In genomic region chr15:90259524-90259923, GRCh38 we compare ENCODE assay signal across 10 cellular contexts. TPM values are rescaled to one million over a fixed set of nuclear protein-coding genes. Genes with fewer than 3 reads are reported as not detected.
DNase-seq lines count a peak whose midpoint lies in the region; ATAC-seq lines count a peak whose summit lies in the region.
"Had no signal": no experiment of that assay in that cellular context is flagged by ENCODE, and none has a peak within 500 bp of the region (broad histone marks: within the 10 kb centered on the region; RNA-seq: fewer than 3 reads in every experiment).

No MANE protein-coding gene starts in this region.

- H3K4me1 Mint-ChIP-seq in activated CD4-positive, alpha-beta memory T cell treated with anti-CD3 and anti-CD28 coated beads, Interleukin-2, amount 10 ng/mL, durations not matched to agents 7 days and 5 days: peaks cover 43% of the 10 kb centered on the region
- peaks cover 11% of the 10 kb centered on the region for H3K4me1 Mint-ChIP-seq in activated CD4-positive, alpha-beta memory T cell treated with anti-CD3 and anti-CD28 coated beads for 36 hours (ENCODE audit: low read depth)
- peaks cover 12% of the 10 kb centered on the region for H3K4me1 Mint-ChIP-seq in activated CD4-positive, alpha-beta T cell treated with anti-CD3 and anti-CD28 coated beads, Interleukin-2, amount 10 ng/mL, durations not matched to agents 7 days and 5 days

- no peaks in the 10 kb centered on the region for H3K9me3 Mint-ChIP-seq in activated CD4-positive, alpha-beta memory T cell treated with anti-CD3 and anti-CD28 coated beads, Interleukin-2, amount 10 ng/mL, durations not matched to agents 7 days and 5 days
- no peaks in the 10 kb centered on the region for H3K9me3 Mint-ChIP-seq in activated CD4-positive, alpha-beta memory T cell treated with anti-CD3 and anti-CD28 coated beads for 36 hours
- H3K9me3 Mint-ChIP-seq in activated CD4-positive, alpha-beta T cell treated with anti-CD3 and anti-CD28 coated beads, Interleukin-2, amount 10 ng/mL, durations not matched to agents 7 days and 5 days: no peaks in the 10 kb centered on the region

- H3K27ac Mint-ChIP-seq in activated CD4-positive, alpha-beta memory T cell treated with anti-CD3 and anti-CD28 coated beads, Interleukin-2, amount 10 ng/mL, durations not matched to agents 7 days and 5 days: peak overlapping the region; percentile 66
- no peak overlapping the region for H3K27ac Mint-ChIP-seq in activated CD4-positive, alpha-beta memory T cell treated with anti-CD3 and anti-CD28 coated beads for 36 hours
- H3K27ac Mint-ChIP-seq in activated CD4-positive, alpha-beta T cell treated with anti-CD3 and anti-CD28 coated beads, Interleukin-2, amount 10 ng/mL, durations not matched to agents 7 days and 5 days: no peak overlapping the region

- CTCF ChIA-PET in activated CD4-positive, alpha-beta memory T cell treated with anti-CD3 and anti-CD28 coated beads, Interleukin-2, amount 10 ng/mL, durations not matched to agents 7 days and 5 days (lab: Charles Lee): interaction anchor here (0.6 to 1.6 kb wide), 2 partner anchors 42 to 592 kb away, joined by 4 to 6 read pairs; no protein-coding TSS in a partner anchor
- CTCF ChIA-PET in activated CD4-positive, alpha-beta memory T cell treated with anti-CD3 and anti-CD28 coated beads for 36 hours (lab: Charles Lee): interaction anchor here (0.5 kb wide), 1 partner anchor 676 kb away, joined by 3 read pairs; the partner anchor contains the start of gene UNC45A
- CTCF ChIA-PET in activated CD4-positive, alpha-beta T cell treated with anti-CD3 and anti-CD28 coated beads, Interleukin-2, amount 10 ng/mL, durations not matched to agents 7 days and 5 days (lab: Charles Lee): interaction anchor here (1.4 kb wide), 1 partner anchor 38 kb away, joined by 4 read pairs; no protein-coding TSS in a partner anchor

- no peak for DNase-seq in activated CD4-positive, alpha-beta memory T cell treated with anti-CD3 and anti-CD28 coated beads, Interleukin-2, amount 10 ng/mL, durations not matched to agents 7 days and 5 days
- DNase-seq in activated CD4-positive, alpha-beta memory T cell treated with anti-CD3 and anti-CD28 coated beads for 36 hours: no peak
- DNase-seq in lung microvascular endothelial cell (ENCODE audit: low read depth in 2 of 2): peak; percentile 18 to 66
- no peak for DNase-seq in activated CD4-positive, alpha-beta T cell treated with anti-CD3 and anti-CD28 coated beads, Interleukin-2, amount 10 ng/mL, durations not matched to agents 7 days and 5 days
- no peak for DNase-seq in NCI-H1092 treated with DMSO at 0.1 percent for 48 hours (lab: John Stamatoyannopoulos, UW)
- no peak for DNase-seq in activated T-cell treated with anti-CD3 and anti-CD28 coated beads for 4 hours
- DNase-seq: 8988T; activated CD4-positive, CD25-positive, alpha-beta regulatory T cell treated with anti-CD3 and anti-CD28 coated beads, Interleukin-2, amount 50 U/mL, for 72 hours had no signal

- POLR2A ChIA-PET in activated CD4-positive, alpha-beta memory T cell treated with anti-CD3 and anti-CD28 coated beads, Interleukin-2, amount 10 ng/mL, durations not matched to agents 7 days and 5 days (lab: Charles Lee): interaction anchor here (0.8 to 1.4 kb wide), 3 partner anchors 11 to 27 kb away, joined by 3 to 12 read pairs (median 4); partner anchors contain the start of genes CIB1 and GDPGP1
- POLR2A ChIA-PET in activated CD4-positive, alpha-beta memory T cell treated with anti-CD3 and anti-CD28 coated beads for 36 hours (lab: Charles Lee): interaction anchor here (1.0 kb wide), 1 partner anchor 26 kb away, joined by 5 read pairs; the partner anchor contains the start of genes CIB1 and GDPGP1
- POLR2A ChIA-PET in activated CD4-positive, alpha-beta T cell treated with anti-CD3 and anti-CD28 coated beads, Interleukin-2, amount 10 ng/mL, durations not matched to agents 7 days and 5 days (lab: Charles Lee): no interaction called here

- intact Hi-C loops in activated CD4-positive, alpha-beta memory T cell treated with anti-CD3 and anti-CD28 coated beads for 36 hours (cut with micrococcal nuclease): no loop called here

- H3K4me3 Mint-ChIP-seq in activated CD4-positive, alpha-beta memory T cell treated with anti-CD3 and anti-CD28 coated beads, Interleukin-2, amount 10 ng/mL, durations not matched to agents 7 days and 5 days: no peak overlapping the region
- no peak overlapping the region for H3K4me3 Mint-ChIP-seq in activated CD4-positive, alpha-beta memory T cell treated with anti-CD3 and anti-CD28 coated beads for 36 hours
- H3K4me3 Mint-ChIP-seq in activated CD4-positive, alpha-beta T cell treated with anti-CD3 and anti-CD28 coated beads, Interleukin-2, amount 10 ng/mL, durations not matched to agents 7 days and 5 days: no peak overlapping the region

- ATAC-seq in GM21786 (IDR thresholded peaks at IDR 0.05; ENCODE audit: unreplicated experiment) (peak; percentile 70), HG03378 (IDR thresholded peaks at IDR 0.05; ENCODE audit: unreplicated experiment) (peak; percentile 78)

- H3K27me3 Mint-ChIP-seq in activated CD4-positive, alpha-beta memory T cell treated with anti-CD3 and anti-CD28 coated beads, Interleukin-2, amount 10 ng/mL, durations not matched to agents 7 days and 5 days: no peaks in the 10 kb centered on the region
- no peaks in the 10 kb centered on the region for H3K27me3 Mint-ChIP-seq in activated CD4-positive, alpha-beta memory T cell treated with anti-CD3 and anti-CD28 coated beads for 36 hours
- no peaks in the 10 kb centered on the region for H3K27me3 Mint-ChIP-seq in activated CD4-positive, alpha-beta T cell treated with anti-CD3 and anti-CD28 coated beads, Interleukin-2, amount 10 ng/mL, durations not matched to agents 7 days and 5 days

- peaks cover 2% of the 10 kb centered on the region for H3K36me3 Mint-ChIP-seq in activated CD4-positive, alpha-beta memory T cell treated with anti-CD3 and anti-CD28 coated beads, Interleukin-2, amount 10 ng/mL, durations not matched to agents 7 days and 5 days (ENCODE audit: low read depth)
- H3K36me3 Mint-ChIP-seq in activated CD4-positive, alpha-beta memory T cell treated with anti-CD3 and anti-CD28 coated beads for 36 hours: no peaks in the 10 kb centered on the region
- H3K36me3 Mint-ChIP-seq in activated CD4-positive, alpha-beta T cell treated with anti-CD3 and anti-CD28 coated beads, Interleukin-2, amount 10 ng/mL, durations not matched to agents 7 days and 5 days (ENCODE audit: low read depth): no peaks in the 10 kb centered on the region

RNA-seq across cellular contexts. Expression of gene NGRN, which starts 5.9 kb away (rescaled TPM):
- total RNA-seq in activated CD4-positive, alpha-beta memory T cell treated with anti-CD3 and anti-CD28 coated beads, Interleukin-2, amount 10 ng/mL, durations not matched to agents 7 days and 5 days: 10 to 100 TPM; 27.4 to 28.3 TPM
- total RNA-seq in activated CD4-positive, alpha-beta memory T cell treated with anti-CD3 and anti-CD28 coated beads for 36 hours: 10 to 100 TPM; 25.3 to 28.6 TPM
- 45.5 and 91.7 TPM in 2 replicates for total RNA-seq in lung microvascular endothelial cell
- 10 to 100 TPM; 28.5 to 30.0 TPM for total RNA-seq in activated CD4-positive, alpha-beta T cell treated with anti-CD3 and anti-CD28 coated beads, Interleukin-2, amount 10 ng/mL, durations not matched to agents 7 days and 5 days

RNA-seq across cellular contexts. Expression of gene TTLL13, which starts 10.2 kb away (rescaled TPM):
- total RNA-seq in activated CD4-positive, alpha-beta memory T cell treated with anti-CD3 and anti-CD28 coated beads, Interleukin-2, amount 10 ng/mL, durations not matched to agents 7 days and 5 days: under 1 TPM; 0.45 to 0.58 TPM
- total RNA-seq in activated CD4-positive, alpha-beta memory T cell treated with anti-CD3 and anti-CD28 coated beads for 36 hours: under 1 TPM; 0.55 to 0.73 TPM
- total RNA-seq in lung microvascular endothelial cell: under 0.01 TPM in 2 replicates
- total RNA-seq in activated CD4-positive, alpha-beta T cell treated with anti-CD3 and anti-CD28 coated beads, Interleukin-2, amount 10 ng/mL, durations not matched to agents 7 days and 5 days: under 1 TPM; 0.45 to 0.87 TPM

RNA-seq across cellular contexts. Expression of gene GDPGP1, which starts 25.5 kb away (rescaled TPM):
- total RNA-seq in activated CD4-positive, alpha-beta memory T cell treated with anti-CD3 and anti-CD28 coated beads, Interleukin-2, amount 10 ng/mL, durations not matched to agents 7 days and 5 days: 10 to 100 TPM; 10.3 to 10.5 TPM
- 1 to 10 TPM; 8.0 to 9.2 TPM for total RNA-seq in activated CD4-positive, alpha-beta memory T cell treated with anti-CD3 and anti-CD28 coated beads for 36 hours
- total RNA-seq in lung microvascular endothelial cell: 6.3 and 8.7 TPM in 2 replicates
- total RNA-seq in activated CD4-positive, alpha-beta T cell treated with anti-CD3 and anti-CD28 coated beads, Interleukin-2, amount 10 ng/mL, durations not matched to agents 7 days and 5 days: 1 to 10 TPM; 9.8 to 10.0 TPM

RNA-seq across cellular contexts. Expression of gene CIB1, which starts 25.8 kb away (rescaled TPM):
- total RNA-seq in activated CD4-positive, alpha-beta memory T cell treated with anti-CD3 and anti-CD28 coated beads, Interleukin-2, amount 10 ng/mL, durations not matched to agents 7 days and 5 days: 100 to 1,000 TPM; 118 to 120 TPM
- 100 to 1,000 TPM; 162 to 170 TPM for total RNA-seq in activated CD4-positive, alpha-beta memory T cell treated with anti-CD3 and anti-CD28 coated beads for 36 hours
- total RNA-seq in lung microvascular endothelial cell: 31.2 and 36.0 TPM in 2 replicates
- 10 to 100 TPM; 75.4 to 83.5 TPM for total RNA-seq in activated CD4-positive, alpha-beta T cell treated with anti-CD3 and anti-CD28 coated beads, Interleukin-2, amount 10 ng/mL, durations not matched to agents 7 days and 5 days

RNA-seq across cellular contexts. Expression of gene SEMA4B, which starts 58.4 kb away (rescaled TPM):
- total RNA-seq in activated CD4-positive, alpha-beta memory T cell treated with anti-CD3 and anti-CD28 coated beads, Interleukin-2, amount 10 ng/mL, durations not matched to agents 7 days and 5 days: 10 to 100 TPM; 29.7 to 29.9 TPM
- 10 to 100 TPM; 13.1 to 16.7 TPM for total RNA-seq in activated CD4-positive, alpha-beta memory T cell treated with anti-CD3 and anti-CD28 coated beads for 36 hours
- 4.6 and 11.1 TPM in 2 replicates for total RNA-seq in lung microvascular endothelial cell
- 10 to 100 TPM; 23.4 to 26.7 TPM for total RNA-seq in activated CD4-positive, alpha-beta T cell treated with anti-CD3 and anti-CD28 coated beads, Interleukin-2, amount 10 ng/mL, durations not matched to agents 7 days and 5 days

Comparison
In these comparisons a context has a peak if more than half of its experiments do, and no peak if none do; other contexts are left out.
1. DNase-seq: peak in lung microvascular endothelial cell (2 of 2); none in activated CD4-positive, alpha-beta memory T cell treated with anti-CD3 and anti-CD28 coated beads, Interleukin-2, amount 10 ng/mL, durations not matched to agents 7 days and 5 days (single experiment), activated CD4-positive, alpha-beta memory T cell treated with anti-CD3 and anti-CD28 coated beads for 36 hours (single experiment), activated CD4-positive, alpha-beta T cell treated with anti-CD3 and anti-CD28 coated beads, Interleukin-2, amount 10 ng/mL, durations not matched to agents 7 days and 5 days (single experiment), NCI-H1092 treated with DMSO at 0.1 percent for 48 hours (single experiment) and activated T-cell treated with anti-CD3 and anti-CD28 coated beads for 4 hours (single experiment).